24 cellular contexts compared by ENCODE assay signal in the genomic region with DNA sequence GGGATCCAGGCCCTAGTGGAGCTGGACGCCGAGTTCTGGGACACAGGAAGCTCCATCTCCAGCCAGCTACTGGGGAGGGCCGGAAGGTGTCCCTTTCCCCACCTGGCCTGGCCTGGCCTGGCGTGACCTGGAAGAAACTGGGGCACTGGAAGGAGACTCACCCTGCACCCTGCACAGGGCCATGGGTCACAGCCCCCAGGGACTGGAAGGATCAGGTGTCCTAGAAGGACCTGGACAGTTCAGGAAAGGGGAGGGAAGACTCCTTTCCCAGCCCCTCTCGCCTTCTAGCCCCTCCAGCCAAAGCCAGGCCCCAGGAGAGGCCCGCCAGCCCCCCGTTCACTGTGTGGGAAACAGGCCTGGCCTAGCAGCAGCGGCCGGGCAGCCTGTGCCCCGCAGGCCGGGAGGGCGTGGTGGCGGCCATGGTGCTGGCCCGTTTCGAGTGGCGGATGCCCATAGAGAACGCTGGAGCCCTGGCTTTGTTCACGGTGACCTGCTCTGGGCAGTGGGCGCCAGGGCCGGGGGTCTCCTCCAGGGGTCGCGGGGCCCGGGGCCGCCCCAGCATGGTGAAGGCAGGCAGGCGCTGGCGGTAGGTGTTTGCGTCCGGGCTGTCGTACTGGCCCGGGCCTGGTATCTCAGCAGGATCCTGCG. TPM values are rescaled to one million over a fixed set of nuclear protein-coding genes. Genes with fewer than 3 reads are reported as not detected.
DNase-seq lines count a peak whose midpoint lies in the region; ATAC-seq, FAIRE-seq and TF ChIP-seq lines count a peak whose summit lies in the region.
"Had no signal": no experiment of that assay in that cellular context is flagged by ENCODE, and none has a peak within 500 bp of the region (broad histone marks: within the 10 kb centered on the region; RNA-seq: fewer than 3 reads in every experiment).

No MANE protein-coding gene starts in this region.

- H3K36me3 ChIP-seq in H7 (replicated peaks; ENCODE audit: control insufficient read depth, insufficient read depth, low read length) (no peaks in the 10 kb centered on the region), K562 (ENCODE audit: control insufficient read depth, insufficient read depth, low read length) (no peaks in the 10 kb centered on the region)
- H3K36me3 ChIP-seq: MG63, SJCRH30 had no signal

- TF ChIP-seq CTCF in K562 (IDR thresholded peaks at IDR 0.05 in 2 of 3, conservative IDR thresholded peaks at IDR 0.05 in 1 of 3; ENCODE audit: insufficient read depth in 2 of 3, low read depth in 1 of 3, low read length in 3 of 3), result no peak
- TF ChIP-seq CTCF in progenitor cell of endocrine pancreas (IDR thresholded peaks at IDR 0.05; ENCODE audit: unreplicated experiment), result no peak
- TF ChIP-seq CTCF in omental fat pad (IDR thresholded peaks at IDR 0.05), result no peak

- H3K36me3 Mint-ChIP-seq in progenitor cell of endocrine pancreas (ENCODE audit: insufficient read depth), result no peaks in the 10 kb centered on the region
- H3K36me3 Mint-ChIP-seq: CD4-positive, alpha-beta memory T cell had no signal

- no peak for ATAC-seq in K562
- no peak for ATAC-seq in omental fat pad (ENCODE audit: low FRiP score)
- no peak for ATAC-seq in HG03095 (IDR thresholded peaks at IDR 0.05; ENCODE audit: unreplicated experiment)
- ATAC-seq: PC-3, Right ventricle myocardium inferior, SK-N-SH treated with all-trans-retinoic acid at 6 μM for 48 hours had no signal

- H4K20me1 ChIP-seq in K562 (replicated peaks; ENCODE audit: control insufficient read depth, insufficient read depth, low read length), result 0 out of 2 replicates have a peak, but pooled peaks cover 2% of the 10 kb centered on the region

- intact Hi-C loops in K562 (cut with micrococcal nuclease), result no loop called here

- no peak for FAIRE-seq in K562 (lab: Jason Lieb, UNC)
- FAIRE-seq: GM18507, H54, HTR-8/SVneo had no signal

- H3K9ac ChIP-seq in K562 (ENCODE audit: insufficient read depth in 1 of 2, low read depth in 2 of 2, low read length in 2 of 2), result peak overlapping the region in 1 of 2 experiments; percentile 45; a peak in 1 of 4 replicates

- H3K9me3 ChIP-seq in K562 (replicated peaks; ENCODE audit: control insufficient read depth, insufficient read depth, low read depth, low read length), result no peaks in the 10 kb centered on the region; the same call in 1 of the 2 replicates
- H3K9me3 ChIP-seq: MG63, SJCRH30 had no signal

- H3K9me1 ChIP-seq in K562 (ENCODE audit: control insufficient read depth, insufficient read depth, low read length), result no peaks in the 10 kb centered on the region

- H3K4me3 ChIP-seq in H7 (ENCODE audit: insufficient read depth, low read depth, low read length), result no peak overlapping the region
- H3K4me3 ChIP-seq in K562, result no peak overlapping the region
- H3K4me3 ChIP-seq: MG63, SJCRH30 had no signal

- H3K27ac Mint-ChIP-seq in progenitor cell of endocrine pancreas, result no peak overlapping the region
- H3K27ac Mint-ChIP-seq: CD4-positive, alpha-beta memory T cell had no signal

- H3K27ac ChIP-seq in K562 (ENCODE audit: extremely low read depth, low read depth, low read length), result no peak overlapping the region
- H3K27ac ChIP-seq: SJCRH30 had no signal

- TF ChIP-seq EP300 in K562 (IDR thresholded peaks at IDR 0.05; ENCODE audit: low read length), result no peak

- H3K27me3 ChIP-seq in H7 (ENCODE audit: control insufficient read depth, insufficient read depth, low read length), result peaks cover 19% of the 10 kb centered on the region
- 0 out of 5 replicates have a peak, but pooled peaks cover 0 to 4% of the 10 kb centered on the region in 2 experiments for H3K27me3 ChIP-seq in K562 (ENCODE audit: control insufficient read depth in 2 of 2, insufficient read depth in 2 of 2, low read length in 2 of 2)
- H3K27me3 ChIP-seq: MG63, SJCRH30 had no signal

- no TSS peak for BruUV-seq in K562 (replicated peaks; lab: Mats Ljungman, UMichigan)

- 64% methylated on average over 15 of the region's 31 CpGs for WGBS in K562 (ENCODE audit: insufficient coverage, low coverage, missing lambda C conversion rate)

- no peak for TF ChIP-seq RAD21 in K562 (CRISPR knock-in tag; conservative IDR thresholded peaks at IDR 0.05 in 1 of 2, IDR thresholded peaks at IDR 0.05 in 1 of 2)

- H3K4me3 Mint-ChIP-seq in progenitor cell of endocrine pancreas (ENCODE audit: low read depth), result peak overlapping the region; percentile 29

- POLR2A ChIA-PET in K562 (lab: Yijun Ruan, JAX), result interaction anchor here (0.7 to 1.0 kb wide), 3 partner anchors 9 to 149 kb away, joined by 3 read pairs; no protein-coding TSS in a partner anchor

- peaks cover 3% of the 10 kb centered on the region for H3K4me1 Mint-ChIP-seq in progenitor cell of endocrine pancreas (ENCODE audit: low read depth)

- H3K27me3 Mint-ChIP-seq in progenitor cell of endocrine pancreas, result peaks cover 7% of the 10 kb centered on the region

- no peak overlapping the region for H2AFZ ChIP-seq in K562 (ENCODE audit: low read depth, low read length)

- no peak for TF ChIP-seq POLR2A in K562 (conservative IDR thresholded peaks at IDR 0.05)

- H3K9me3 Mint-ChIP-seq in progenitor cell of endocrine pancreas (ENCODE audit: low read depth), result no peaks in the 10 kb centered on the region
- H3K9me3 Mint-ChIP-seq: CD4-positive, alpha-beta memory T cell had no signal

- no peaks in the 10 kb centered on the region for H3K79me2 ChIP-seq in K562 (ENCODE audit: control insufficient read depth, insufficient read depth, low read length)

- peaks cover 5 to 43% of the 10 kb centered on the region in 2 experiments; a peak in 4 of 5 replicates for H3K4me1 ChIP-seq in K562 (replicated peaks in 1 of 2; ENCODE audit: control insufficient read depth in 2 of 2, insufficient read depth in 2 of 2, low read length in 2 of 2)
- H3K4me1 ChIP-seq: SJCRH30 had no signal

- DNase-seq in H7 (peak; percentile 70), K562 (ENCODE audit: extremely low read depth in 1 of 4, low spot score in 3 of 4) (no peak), progenitor cell of endocrine pancreas (ENCODE audit: low spot score, unreplicated experiment) (no peak), omental fat pad (ENCODE audit: low spot score) (no peak)
- DNase-seq: C1 segment of cervical spinal cord; CD4-positive, alpha-beta memory T cell; COR-L47; KG1; MG63; NCI-H1105 treated with DMSO at 0.1 percent for 48 hours; NCI-H146; NCI-H1930; NCI-H2107; NCI-H524; NCI-H748 treated with DMSO at 0.1 percent for 48 hours; PC-3; SJCRH30 had no signal

- H3K4me2 ChIP-seq in K562 (ENCODE audit: insufficient read depth, low read length), result no peak overlapping the region

- CTCF ChIA-PET in K562 (lab: Yijun Ruan, JAX; ENCODE audit: low intra/inter-chr PET ratio), result no interaction called here

- in situ Hi-C loops in K562 (cut with MboI), result no loop called here

RNA-seq across cellular contexts. Expression of a gene that starts 2.8 kb away (rescaled TPM):
- total RNA-seq in H7 (2014; rRNA removed; shearing (Covaris generic)), result 5.3 and 6.9 TPM in 2 replicates
- 0.86 and 2.4 TPM in 2 replicates for total RNA-seq in K562 (2011; cell fraction: chromatin; rRNA removed; ENCODE audit: low replicate concordance)
- total RNA-seq in K562 (2011; cell fraction: nucleolus; rRNA removed), result 1.1 and 1.3 TPM in 2 replicates
- 0.88 and 1.6 TPM in 2 replicates for total RNA-seq in K562 (2011; cell fraction: nucleoplasm; rRNA removed)
- 0.14 TPM in 1 of 2 replicates, not detected in the other for total RNA-seq in K562 (2014; rRNA removed)
- not detected in 2 replicates for total RNA-seq in K562 (2014; rRNA removed; fragmentation: Illumina TruSeq; extraction: Trizol)
- not detected in 2 replicates for total RNA-seq in K562 (2015; rRNA removed; fragmentation: Illumina TruSeq; extraction: Trizol)
- total RNA-seq in K562 (2021), result 0.16 and 0.20 TPM in 2 replicates
- 0.36 and 1.3 TPM in 2 replicates for polyA plus RNA-seq in K562 (2011; rRNA removed)
- polyA plus RNA-seq in K562 (2011; cell fraction: cytosol; rRNA removed), result 0.49 and 0.64 TPM in 2 replicates
- polyA plus RNA-seq in K562 (2011; cell fraction: nucleus; rRNA removed), result 7.4 and 7.9 TPM in 2 replicates
- polyA plus RNA-seq in K562 (2012), result 0.16 and 2.0 TPM in 2 replicates
- not detected in 2 replicates for polyA plus RNA-seq in K562 (2014; fragmentation: Illumina TruSeq; extraction: Trizol)
- not detected for polyA plus RNA-seq in K562 (2014; fragmentation: Nextera tagmentation; extraction: Ambion mirVana)
- polyA plus RNA-seq in K562 (2014; rRNA removed), result 0.15 TPM in 1 of 2 replicates, not detected in the other
- polyA minus RNA-seq in K562 (2011; rRNA and poly(A)+ RNA removed), result 0.36 and 0.53 TPM in 2 replicates
- 0.55 and 0.76 TPM in 2 replicates for polyA minus RNA-seq in K562 (2011; cell fraction: cytosol; rRNA and poly(A)+ RNA removed)
- 0.89 and 0.94 TPM in 2 replicates for polyA minus RNA-seq in K562 (2011; cell fraction: nucleus; rRNA and poly(A)+ RNA removed)
- 159 TPM in 2 replicates for total RNA-seq in progenitor cell of endocrine pancreas
- total RNA-seq in omental fat pad, result 10 to 100 TPM; 11.7 to 27.1 (median 18.8) TPM
- polyA plus RNA-seq: CD4-positive, alpha-beta memory T cell had no signal

RNA-seq across cellular contexts. Expression of a gene that starts 32.7 kb away (rescaled TPM):
- total RNA-seq in H7 (2014; rRNA removed; shearing (Covaris generic)), result 0.70 TPM in 1 of 2 replicates, not detected in the other
- total RNA-seq in K562 (2011; cell fraction: chromatin; rRNA removed; ENCODE audit: low replicate concordance), result not detected in 2 replicates
- 0.79 and 1.0 TPM in 2 replicates for total RNA-seq in K562 (2011; cell fraction: nucleolus; rRNA removed)
- not detected in 2 replicates for total RNA-seq in K562 (2011; cell fraction: nucleoplasm; rRNA removed)
- total RNA-seq in K562 (2014; rRNA removed) (0.09 and 0.20 TPM in 2 replicates), K562 (2014; rRNA removed; fragmentation: Illumina TruSeq; extraction: Trizol) (not detected in 2 replicates), K562 (2015; rRNA removed; fragmentation: Illumina TruSeq; extraction: Trizol) (not detected in 2 replicates), K562 (2021) (0.09 TPM in 1 of 2 replicates, not detected in the other), progenitor cell of endocrine pancreas (0.77 and 1.0 TPM in 2 replicates), omental fat pad (under 1 TPM in 1 of 4 donors, not detected in 3; 0.69 TPM)
- polyA plus RNA-seq in K562 (2011; rRNA removed) (0.05 TPM in 1 of 2 replicates, not detected in the other), K562 (2014; fragmentation: Illumina TruSeq; extraction: Trizol) (not detected in 2 replicates), K562 (2014; fragmentation: Nextera tagmentation; extraction: Ambion mirVana) (not detected), K562 (2014; rRNA removed) (0.12 and 0.36 TPM in 2 replicates)
- polyA plus RNA-seq in K562 (2011; cell fraction: cytosol; rRNA removed), result 0.12 TPM in 1 of 2 replicates, not detected in the other
- polyA plus RNA-seq in K562 (2011; cell fraction: nucleus; rRNA removed), result 0.18 and 0.40 TPM in 2 replicates
- polyA plus RNA-seq in K562 (2012), result 0.27 and 0.82 TPM in 2 replicates
- not detected in 2 replicates for polyA minus RNA-seq in K562 (2011; rRNA and poly(A)+ RNA removed)
- polyA minus RNA-seq in K562 (2011; cell fraction: cytosol; rRNA and poly(A)+ RNA removed), result not detected in 2 replicates
- 0.22 TPM in 1 of 2 replicates, not detected in the other for polyA minus RNA-seq in K562 (2011; cell fraction: nucleus; rRNA and poly(A)+ RNA removed)
- total RNA-seq: Daoy had no signal

RNA-seq across cellular contexts. Expression of a gene that starts 43.7 kb away (rescaled TPM):
- 13.7 and 18.1 TPM in 2 replicates for total RNA-seq in H7 (2014; rRNA removed; shearing (Covaris generic))
- total RNA-seq in K562 (2011; cell fraction: chromatin; rRNA removed; ENCODE audit: low replicate concordance), result 7.0 and 14.9 TPM in 2 replicates
- 10.1 and 11.5 TPM in 2 replicates for total RNA-seq in K562 (2011; cell fraction: nucleolus; rRNA removed)
- total RNA-seq in K562 (2011; cell fraction: nucleoplasm; rRNA removed), result 5.3 and 6.3 TPM in 2 replicates
- total RNA-seq in K562 (2014; rRNA removed) (22.6 and 31.6 TPM in 2 replicates), K562 (2014; rRNA removed; fragmentation: Illumina TruSeq; extraction: Trizol) (0.32 and 0.47 TPM in 2 replicates), K562 (2015; rRNA removed; fragmentation: Illumina TruSeq; extraction: Trizol) (1.2 and 2.3 TPM in 2 replicates), K562 (2021) (13.0 and 15.5 TPM in 2 replicates), progenitor cell of endocrine pancreas (16.4 and 18.0 TPM in 2 replicates), omental fat pad (10 to 100 TPM; 45.5 to 61.2 (median 46.1) TPM)
- polyA plus RNA-seq in K562 (2011; rRNA removed) (0.93 and 1.2 TPM in 2 replicates), K562 (2014; fragmentation: Illumina TruSeq; extraction: Trizol) (0.30 and 0.33 TPM in 2 replicates), K562 (2014; fragmentation: Nextera tagmentation; extraction: Ambion mirVana) (not detected), K562 (2014; rRNA removed) (12.2 and 15.0 TPM in 2 replicates)
- 1.9 and 24.8 TPM in 2 replicates for polyA plus RNA-seq in K562 (2011; cell fraction: cytosol; rRNA removed)
- polyA plus RNA-seq in K562 (2011; cell fraction: nucleus; rRNA removed), result 1.8 and 3.9 TPM in 2 replicates
- 5.5 and 10.3 TPM in 2 replicates for polyA plus RNA-seq in K562 (2012)
- 0.74 and 0.78 TPM in 2 replicates for polyA minus RNA-seq in K562 (2011; rRNA and poly(A)+ RNA removed)
- polyA minus RNA-seq in K562 (2011; cell fraction: cytosol; rRNA and poly(A)+ RNA removed), result 1.6 and 5.0 TPM in 2 replicates
- 3.2 and 3.8 TPM in 2 replicates for polyA minus RNA-seq in K562 (2011; cell fraction: nucleus; rRNA and poly(A)+ RNA removed)

RNA-seq across cellular contexts. Expression of a gene that starts 54.7 kb away (rescaled TPM):
- total RNA-seq in H7 (2014; rRNA removed; shearing (Covaris generic)), result 9.2 and 13.9 TPM in 2 replicates
- 0.25 and 0.49 TPM in 2 replicates for total RNA-seq in K562 (2011; cell fraction: chromatin; rRNA removed; ENCODE audit: low replicate concordance)
- 0.13 and 0.67 TPM in 2 replicates for total RNA-seq in K562 (2011; cell fraction: nucleolus; rRNA removed)
- 0.15 TPM in 2 replicates for total RNA-seq in K562 (2011; cell fraction: nucleoplasm; rRNA removed)
- total RNA-seq in K562 (2014; rRNA removed) (not detected in 2 replicates), K562 (2014; rRNA removed; fragmentation: Illumina TruSeq; extraction: Trizol) (not detected in 2 replicates), K562 (2015; rRNA removed; fragmentation: Illumina TruSeq; extraction: Trizol) (not detected in 2 replicates), K562 (2021) (not detected in 2 replicates), progenitor cell of endocrine pancreas (13.2 and 13.8 TPM in 2 replicates), omental fat pad (1 to 10 TPM in 3 of 4 donors, under 1 TPM in 1; 0.19 to 9.6 (median 1.8) TPM)
- polyA plus RNA-seq in K562 (2011; rRNA removed) (0.01 and 0.07 TPM in 2 replicates), K562 (2014; fragmentation: Illumina TruSeq; extraction: Trizol) (not detected in 2 replicates), K562 (2014; fragmentation: Nextera tagmentation; extraction: Ambion mirVana) (not detected), K562 (2014; rRNA removed) (0.07 and 0.16 TPM in 2 replicates)
- polyA plus RNA-seq in K562 (2011; cell fraction: cytosol; rRNA removed), result 0.04 and 0.10 TPM in 2 replicates
- polyA plus RNA-seq in K562 (2011; cell fraction: nucleus; rRNA removed), result 0.44 and 0.68 TPM in 2 replicates
- polyA plus RNA-seq in K562 (2012), result not detected in 2 replicates
- polyA minus RNA-seq in K562 (2011; rRNA and poly(A)+ RNA removed), result not detected in 2 replicates
- polyA minus RNA-seq in K562 (2011; cell fraction: cytosol; rRNA and poly(A)+ RNA removed), result not detected in 2 replicates
- polyA minus RNA-seq in K562 (2011; cell fraction: nucleus; rRNA and poly(A)+ RNA removed), result 0.13 TPM in 1 of 2 replicates, not detected in the other
- total RNA-seq: CD4-positive, alpha-beta memory T cell; Daoy had no signal
- polyA plus RNA-seq: CD4-positive, alpha-beta memory T cell had no signal
